In the genomic region with DNA sequence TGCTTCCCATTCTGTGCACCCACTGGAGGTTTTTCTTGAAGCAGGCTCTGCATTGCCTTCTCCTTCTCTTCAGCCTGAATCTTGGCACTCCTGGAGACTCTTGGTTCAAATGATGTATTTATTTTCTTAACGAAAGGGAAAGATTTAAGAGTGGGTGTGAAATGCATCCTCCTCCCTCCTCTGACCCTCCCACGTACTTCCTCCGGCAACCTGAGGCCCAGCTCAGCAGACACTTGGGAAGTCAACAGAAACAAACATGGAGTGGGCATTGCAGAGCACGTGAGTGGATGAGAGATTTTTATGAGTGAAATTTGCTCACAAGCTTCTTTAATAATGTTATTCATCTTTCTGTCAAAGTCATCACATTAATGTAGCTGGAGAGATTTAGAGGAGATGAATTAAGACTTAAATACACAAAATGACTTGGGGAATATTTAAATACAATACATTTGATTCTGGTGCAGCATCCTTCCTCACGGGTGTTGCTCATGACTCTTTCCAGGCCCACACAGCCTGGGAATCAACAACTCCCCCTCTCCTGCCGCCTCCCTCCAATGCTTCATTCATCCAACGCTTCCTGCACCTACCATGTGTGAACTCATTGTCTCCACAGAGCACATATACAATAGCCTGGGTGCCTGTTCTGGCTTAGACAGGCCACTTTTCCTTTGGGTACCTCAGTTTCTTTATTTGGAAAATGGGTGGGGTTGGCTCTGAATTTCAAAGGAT, we compare ENCODE assay signal across 18 cellular contexts.
"Had no signal": no experiment of that assay in that cellular context is flagged by ENCODE, and none has a peak within 500 bp of the region (broad histone marks: within the 10 kb centered on the region; RNA-seq: fewer than 3 reads in every experiment).

No MANE protein-coding gene starts in this region.

- H3K4me3 ChIP-seq: dorsolateral prefrontal cortex, heart left ventricle, left lung, lower lobe of right lung, tibial artery, upper lobe of right lung had no signal

- H3K9me3 ChIP-seq: heart left ventricle, left lung, lower lobe of right lung, neutrophil, tibial artery, upper lobe of right lung had no signal

- DNase-seq: cortex of kidney; effector memory CD4-positive, alpha-beta T cell; hippocampal formation; islet precursor cell; left lung; lower lobe of right lung; midbrain; stimulated activated CD4-positive, alpha-beta T cell treated with anti-CD3 and anti-CD28 coated beads, Interleukin-4, amount 100 ng/mL, for 1 hour; stimulated activated CD8-positive, alpha-beta memory T cell treated with anti-CD3 and anti-CD28 coated beads, Interleukin-4, amount 100 ng/mL, for 48 hours; stimulated activated naive CD8-positive, alpha-beta T cell treated with anti-CD3 and anti-CD28 coated beads, Interleukin-15, Interleukin-2, amounts not matched to agents 100 U/mL and 50 U/mL, for 24 hours; tibial artery; upper lobe of right lung had no signal

- H3K27me3 ChIP-seq: dorsolateral prefrontal cortex, upper lobe of right lung had no signal

- ATAC-seq: esophagus mucosa; natural killer cell treated with Interleukin-12 subunit alpha and Interleukin-12 subunit beta and Interleukin-15 and Interleukin-18, amount 100 ng/mL, for 72 hours; stimulated activated effector memory CD8-positive, alpha-beta T cell treated with anti-CD3 and anti-CD28 coated beads, Interleukin-12 subunit alpha, Interleukin-12 subunit beta, amount 100 ng/mL, for 72 hours; stimulated activated naive CD8-positive, alpha-beta T cell treated with anti-CD3 and anti-CD28 coated beads, Interleukin-15, Interleukin-2, amounts not matched to agents 100 U/mL and 50 U/mL, for 24 hours; upper lobe of right lung had no signal

- H3K27ac ChIP-seq: left lung, lower lobe of right lung, neutrophil, tibial artery, upper lobe of right lung had no signal

- H3K4me1 ChIP-seq: upper lobe of right lung had no signal

- H3K36me3 ChIP-seq: heart left ventricle, left lung, lower lobe of right lung, neutrophil, tibial artery, upper lobe of right lung had no signal
